ENCODE assay signal across 1 cellular context in genomic region chr1:172531846-172532699, GRCh38.
TF ChIP-seq lines count a peak whose summit lies in the region.

No MANE protein-coding gene starts in this region.

TF ChIP-seq in K562, 482 proteins besides CTCF, POLR2A, EP300 and RAD21 (continued from another document and continues in another):
- TF ChIP-seq ZBTB40 (IDR thresholded peaks at IDR 0.05) (peak; percentile 64), ZBTB40 (CRISPR knock-in tag; IDR thresholded peaks at IDR 0.05) (no peak), CAMTA2 (CRISPR knock-in tag; conservative IDR thresholded peaks at IDR 0.05) (no peak), FOXJ3 (CRISPR knock-in tag; IDR thresholded peaks at IDR 0.05) (no peak), GABPB1 (CRISPR knock-in tag; IDR thresholded peaks at IDR 0.05) (peak; percentile 81), SIX5 (IDR thresholded peaks at IDR 0.05; ENCODE audit: borderline replicate concordance in 1 of 2, insufficient read depth in 1 of 2, low read depth in 1 of 2, low read length in 2 of 2) (no peak; a peak in 1 of 4 replicates), TARDBP (IDR thresholded peaks at IDR 0.05) (0 out of 2 replicates have a peak, but pooled peaks have one; percentile 8), SPI1 (IDR thresholded peaks at IDR 0.05; ENCODE audit: borderline replicate concordance, low read depth, low read length) (no peak), SLC30A9 (CRISPR knock-in tag; IDR thresholded peaks at IDR 0.05) (no peak), SMARCB1 (IDR thresholded peaks at IDR 0.05; ENCODE audit: insufficient read length, low read depth) (no peak), ESRRA (IDR thresholded peaks at IDR 0.05; ENCODE audit: borderline replicate concordance, low read depth) (no peak; the same call in 1 of the 2 replicates), POLR2B (IDR thresholded peaks at IDR 0.05; ENCODE audit: low read depth, partially characterized antibody) (peak; percentile 97), ATF1 (CRISPR knock-in tag; IDR thresholded peaks at IDR 0.05) (no peak), ATF1 (tag; IDR thresholded peaks at IDR 0.05) (0 out of 2 replicates have a peak, but pooled peaks have one; percentile 98), ZNF133 (CRISPR knock-in tag; IDR thresholded peaks at IDR 0.05) (no peak), E2F4 (CRISPR knock-in tag; IDR thresholded peaks at IDR 0.05; ENCODE audit: low read depth) (no peak; the same call in 1 of the 2 replicates), ZNF224 (CRISPR knock-in tag; IDR thresholded peaks at IDR 0.05) (0 out of 2 replicates have a peak, but pooled peaks have one; percentile 51), MGA (IDR thresholded peaks at IDR 0.05) (no peak; the same call in 1 of the 2 replicates), ADNP (tag; IDR thresholded peaks at IDR 0.05) (no peak), GTF2A2 (tag; IDR thresholded peaks at IDR 0.05) (no peak; the same call in 1 of the 2 replicates), ZNF212 (CRISPR knock-in tag; IDR thresholded peaks at IDR 0.05) (no peak), RNF2 (IDR thresholded peaks at IDR 0.05) (no peak), DDX20 (tag; IDR thresholded peaks at IDR 0.05; ENCODE audit: low read depth) (no peak), ZZZ3 (IDR thresholded peaks at IDR 0.05) (no peak), ARID2 (IDR thresholded peaks at IDR 0.05) (no peak), SNRNP70 (optimal IDR thresholded peaks at IDR 0.05; ENCODE audit: low read depth, low read length) (no peak), ZNF436 (CRISPR knock-in tag; IDR thresholded peaks at IDR 0.05) (peak; percentile 22; the same call in 1 of the 2 replicates), POLR2AphosphoS5 (IDR thresholded peaks at IDR 0.05; ENCODE audit: control insufficient read depth, insufficient read depth, low read depth, low read length) (peak; percentile 97), MTA1 (IDR thresholded peaks at IDR 0.05; ENCODE audit: borderline replicate concordance) (no peak), KLF16 (IDR thresholded peaks at IDR 0.05) (no peak), LARP7 (IDR thresholded peaks at IDR 0.05) (no peak)
- TF ChIP-seq, protein P1, sequence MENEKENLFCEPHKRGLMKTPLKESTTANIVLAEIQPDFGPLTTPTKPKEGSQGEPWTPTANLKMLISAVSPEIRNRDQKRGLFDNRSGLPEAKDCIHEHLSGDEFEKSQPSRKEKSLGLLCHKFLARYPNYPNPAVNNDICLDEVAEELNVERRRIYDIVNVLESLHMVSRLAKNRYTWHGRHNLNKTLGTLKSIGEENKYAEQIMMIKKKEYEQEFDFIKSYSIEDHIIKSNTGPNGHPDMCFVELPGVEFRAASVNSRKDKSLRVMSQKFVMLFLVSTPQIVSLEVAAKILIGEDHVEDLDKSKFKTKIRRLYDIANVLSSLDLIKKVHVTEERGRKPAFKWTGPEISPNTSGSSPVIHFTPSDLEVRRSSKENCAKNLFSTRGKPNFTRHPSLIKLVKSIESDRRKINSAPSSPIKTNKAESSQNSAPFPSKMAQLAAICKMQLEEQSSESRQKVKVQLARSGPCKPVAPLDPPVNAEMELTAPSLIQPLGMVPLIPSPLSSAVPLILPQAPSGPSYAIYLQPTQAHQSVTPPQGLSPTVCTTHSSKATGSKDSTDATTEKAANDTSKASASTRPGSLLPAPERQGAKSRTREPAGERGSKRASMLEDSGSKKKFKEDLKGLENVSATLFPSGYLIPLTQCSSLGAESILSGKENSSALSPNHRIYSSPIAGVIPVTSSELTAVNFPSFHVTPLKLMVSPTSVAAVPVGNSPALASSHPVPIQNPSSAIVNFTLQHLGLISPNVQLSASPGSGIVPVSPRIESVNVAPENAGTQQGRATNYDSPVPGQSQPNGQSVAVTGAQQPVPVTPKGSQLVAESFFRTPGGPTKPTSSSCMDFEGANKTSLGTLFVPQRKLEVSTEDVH (IDR thresholded peaks at IDR 0.05; ENCODE audit: low read depth, partially characterized antibody): peak; percentile 65
